10 cellular contexts compared by ENCODE assay signal in the genomic region with DNA sequence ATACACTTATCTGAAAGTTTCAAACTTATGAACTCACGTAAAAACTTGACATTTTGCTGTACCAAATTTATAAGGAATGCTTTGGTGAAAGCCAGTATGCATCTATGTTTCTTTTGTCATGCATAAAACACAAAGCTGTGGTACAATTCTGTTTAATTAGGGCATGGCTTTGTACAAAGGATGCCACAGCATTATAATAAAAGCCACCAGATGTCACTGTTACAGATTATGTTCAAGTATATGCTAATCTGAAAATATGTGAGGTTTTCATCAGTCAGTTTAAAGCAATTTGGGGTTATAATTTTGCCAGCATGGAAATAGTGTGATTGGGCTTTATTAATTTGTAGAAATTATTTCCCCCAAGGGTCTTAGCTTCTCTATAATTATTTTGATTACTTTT.
DNase-seq lines count a peak whose midpoint lies in the region; ATAC-seq, FAIRE-seq and TF ChIP-seq lines count a peak whose summit lies in the region.
"Had no signal": no experiment of that assay in that cellular context is flagged by ENCODE, and none has a peak within 500 bp of the region (broad histone marks: within the 10 kb centered on the region; RNA-seq: fewer than 3 reads in every experiment).

No MANE protein-coding gene starts in this region.

- H3F3A ChIP-seq in OCI-LY1 (ENCODE audit: insufficient read depth, low read length), result no peaks in the 10 kb centered on the region

- FAIRE-seq in kidney (lab: Jason Lieb, UNC), result no peak

- H3K36me3 ChIP-seq in OCI-LY1 (ENCODE audit: insufficient read depth, low read length), result no peaks in the 10 kb centered on the region
- no peaks in the 10 kb centered on the region for H3K36me3 ChIP-seq in kidney (ENCODE audit: control insufficient read depth in 1 of 2, insufficient read depth in 2 of 2, low read length in 2 of 2)

- no peak overlapping the region for H2AFZ ChIP-seq in OCI-LY1 (ENCODE audit: low read length)

- no peaks in the 10 kb centered on the region for H3K9me3 ChIP-seq in OCI-LY1 (ENCODE audit: low read length)
- H3K9me3 ChIP-seq in kidney (ENCODE audit: control insufficient read depth in 1 of 2, low read length in 2 of 2), result no peaks in the 10 kb centered on the region

- H3K4me1 ChIP-seq in OCI-LY1 (ENCODE audit: insufficient read depth, low read length, severe bottlenecking) (peaks cover 33% of the 10 kb centered on the region), kidney (ENCODE audit: control insufficient read depth in 1 of 2, insufficient read depth in 1 of 2, low read depth in 1 of 2, low read length in 2 of 2) (no peaks in the 10 kb centered on the region)

- H3K27me3 ChIP-seq in OCI-LY1 (ENCODE audit: insufficient read depth, low read length), result no peaks in the 10 kb centered on the region

- H3K79me2 ChIP-seq in OCI-LY1 (ENCODE audit: insufficient read depth, low read length), result no peaks in the 10 kb centered on the region

- H3K27ac ChIP-seq in OCI-LY1 (ENCODE audit: low read depth, low read length, poor library complexity, severe bottlenecking) (peak overlapping the region; percentile 13), kidney (ENCODE audit: low read depth in 2 of 2, low read length in 2 of 2) (no peak overlapping the region)

- H3K9me2 ChIP-seq in OCI-LY1 (ENCODE audit: low read depth, low read length), result no peaks in the 10 kb centered on the region

- peak; percentile 69 for ATAC-seq in GM21529 (IDR thresholded peaks at IDR 0.05; ENCODE audit: unreplicated experiment)
- ATAC-seq: T-helper 17 cell had no signal

- intact Hi-C loops in kidney (cut with DNase I), result no loop called here

- no peaks in the 10 kb centered on the region for H4K20me1 ChIP-seq in OCI-LY1 (ENCODE audit: insufficient read depth, low read length)

- TF ChIP-seq CTCF in OCI-LY1 (IDR thresholded peaks at IDR 0.05; ENCODE audit: low read length), result peak; percentile 65
- no peak for TF ChIP-seq CTCF in kidney (IDR thresholded peaks at IDR 0.05; ENCODE audit: borderline replicate concordance, extremely low read depth, insufficient read depth)

- H3K9ac ChIP-seq in OCI-LY1 (ENCODE audit: low read length) (no peak overlapping the region), kidney (ENCODE audit: low read length in 2 of 2) (no peak overlapping the region)

- DNase-seq in DMS53 treated with DMSO at 0.1 percent for 48 hours (lab: John Stamatoyannopoulos, UW; ENCODE audit: unreplicated experiment) (peak; percentile 1), glomerular endothelial cell (ENCODE audit: extremely low read depth, low read depth, low spot score) (peak; percentile 1), kidney (no peak)
- DNase-seq in activated CD4-positive, alpha-beta T cell treated with anti-CD3 and anti-CD28 coated beads, Interleukin-2, amount 50 U/mL, for 48 hours, result no peak
- no peak for DNase-seq in stimulated activated CD4-positive, alpha-beta T cell treated with anti-CD3 and anti-CD28 coated beads, Interleukin-2, amount 100 ng/mL, for 24 hours
- no peak for DNase-seq in activated CD4-positive, alpha-beta T cell treated with anti-CD3 and anti-CD28 coated beads for 48 hours
- DNase-seq: stimulated activated CD4-positive, alpha-beta T cell treated with anti-CD3 and anti-CD28 coated beads, Interleukin-12 subunit alpha, Interleukin-12 subunit beta, amount 100 ng/mL, for 4 hours; T-helper 17 cell had no signal

- H3K4me2 ChIP-seq in OCI-LY1 (ENCODE audit: low read length), result no peak overlapping the region

- no peak overlapping the region for H3K4me3 ChIP-seq in OCI-LY1 (ENCODE audit: low read depth, low read length, poor library complexity, severe bottlenecking)
- no peak overlapping the region for H3K4me3 ChIP-seq in kidney (ENCODE audit: low read length in 2 of 2)

Comparison
In these comparisons a context has a peak if more than half of its experiments do, and no peak if none do; other contexts are left out.
1. DNase-seq: peak in DMS53 treated with DMSO at 0.1 percent for 48 hours (single experiment) and glomerular endothelial cell (single experiment); none in kidney (single experiment), activated CD4-positive, alpha-beta T cell treated with anti-CD3 and anti-CD28 coated beads, Interleukin-2, amount 50 U/mL, for 48 hours (0 of 2), stimulated activated CD4-positive, alpha-beta T cell treated with anti-CD3 and anti-CD28 coated beads, Interleukin-2, amount 100 ng/mL, for 24 hours (0 of 2) and activated CD4-positive, alpha-beta T cell treated with anti-CD3 and anti-CD28 coated beads for 48 hours (single experiment).